In genomic region chr2:200968735-200969134, GRCh38 we compare ENCODE assay signal across 16 cellular contexts. TPM values are rescaled to one million over a fixed set of nuclear protein-coding genes. Genes with fewer than 3 reads are reported as not detected.
DNase-seq lines count a peak whose midpoint lies in the region; ATAC-seq, FAIRE-seq and TF ChIP-seq lines count a peak whose summit lies in the region.
"Had no signal": no experiment of that assay in that cellular context is flagged by ENCODE, and none has a peak within 500 bp of the region (broad histone marks: within the 10 kb centered on the region; RNA-seq: fewer than 3 reads in every experiment).

No MANE protein-coding gene starts in this region.

- no peak overlapping the region for H3K4me3 Mint-ChIP-seq in activated CD4-positive, alpha-beta T cell treated with anti-CD3 and anti-CD28 coated beads, Interleukin-2, amount 10 ng/mL, durations not matched to agents 7 days and 5 days
- H3K4me3 Mint-ChIP-seq in central memory CD8-positive, alpha-beta T cell: no peak overlapping the region
- H3K4me3 Mint-ChIP-seq: H9 had no signal

- H3K36me3 Mint-ChIP-seq in activated CD4-positive, alpha-beta T cell treated with anti-CD3 and anti-CD28 coated beads, Interleukin-2, amount 10 ng/mL, durations not matched to agents 7 days and 5 days (ENCODE audit: low read depth): peaks cover 19% of the 10 kb centered on the region
- H3K36me3 Mint-ChIP-seq in central memory CD8-positive, alpha-beta T cell (ENCODE audit: insufficient read depth): peaks cover 11% of the 10 kb centered on the region

- peak overlapping the region; percentile 45 for H3K4me2 ChIP-seq in Loucy (ENCODE audit: low read depth, low read length, poor library complexity, severe bottlenecking)

- H3K4me1 ChIP-seq in Loucy (ENCODE audit: insufficient read depth, low read length, poor library complexity, severe bottlenecking): peaks cover 43% of the 10 kb centered on the region
- H3K4me1 ChIP-seq in small intestine (ENCODE audit: control insufficient read depth in 2 of 2, insufficient read depth in 1 of 2, low read depth in 1 of 2, low read length in 1 of 2): peaks cover 0 to 4% of the 10 kb centered on the region in 2 donors
- peaks cover 4% of the 10 kb centered on the region for H3K4me1 ChIP-seq in effector memory CD4-positive, alpha-beta T cell (ENCODE audit: control insufficient read depth, insufficient read depth, low read length, poor library complexity, severe bottlenecking)

- no peak for FAIRE-seq in small intestine (lab: Jason Lieb, UNC)

- no peaks in the 10 kb centered on the region for H3K9me3 Mint-ChIP-seq in activated CD4-positive, alpha-beta T cell treated with anti-CD3 and anti-CD28 coated beads, Interleukin-2, amount 10 ng/mL, durations not matched to agents 7 days and 5 days
- H3K9me3 Mint-ChIP-seq in central memory CD8-positive, alpha-beta T cell: no peaks in the 10 kb centered on the region
- H3K9me3 Mint-ChIP-seq: H9 had no signal

- no peak overlapping the region for H3K9ac ChIP-seq in Loucy (ENCODE audit: low read depth, low read length, poor library complexity, severe bottlenecking)

- peaks cover 5% of the 10 kb centered on the region for H3F3A ChIP-seq in Loucy (ENCODE audit: low read depth)

- no peak for ATAC-seq in central memory CD8-positive, alpha-beta T cell (replicated peaks; ENCODE audit: extremely low read depth, poor library complexity, severe bottlenecking)

- H3K27me3 Mint-ChIP-seq in activated CD4-positive, alpha-beta T cell treated with anti-CD3 and anti-CD28 coated beads, Interleukin-2, amount 10 ng/mL, durations not matched to agents 7 days and 5 days: no peaks in the 10 kb centered on the region
- H3K27me3 Mint-ChIP-seq in central memory CD8-positive, alpha-beta T cell: no peaks in the 10 kb centered on the region

- no peaks in the 10 kb centered on the region for H3K36me3 ChIP-seq in Loucy (ENCODE audit: insufficient read depth, low read length)
- no peaks in the 10 kb centered on the region for H3K36me3 ChIP-seq in small intestine (ENCODE audit: control insufficient read depth in 2 of 2, insufficient read depth in 2 of 2, low read length in 2 of 2)
- no peaks in the 10 kb centered on the region for H3K36me3 ChIP-seq in effector memory CD4-positive, alpha-beta T cell (ENCODE audit: control insufficient read depth, insufficient read depth, low read length)

- CTCF ChIA-PET in activated CD4-positive, alpha-beta T cell treated with anti-CD3 and anti-CD28 coated beads, Interleukin-2, amount 10 ng/mL, durations not matched to agents 7 days and 5 days (lab: Charles Lee): interaction anchor here (0.6 to 1.6 kb wide), 2 partner anchors 13 to 19 kb away, joined by 3 read pairs; no protein-coding TSS in a partner anchor

- no peak overlapping the region for H3K4me3 ChIP-seq in Loucy (ENCODE audit: low read length, poor library complexity, severe bottlenecking)
- no peak overlapping the region for H3K4me3 ChIP-seq in small intestine (ENCODE audit: low read depth in 1 of 2, low read length in 2 of 2)
- H3K4me3 ChIP-seq in effector memory CD4-positive, alpha-beta T cell (ENCODE audit: insufficient read depth, low read depth, low read length, poor library complexity, severe bottlenecking): no peak overlapping the region
- H3K4me3 ChIP-seq: coronary artery had no signal

- peak; percentile 36; the same call in 1 of the 2 replicates for TF ChIP-seq CTCF in Loucy (conservative IDR thresholded peaks at IDR 0.05; ENCODE audit: low read length)

- DNase-seq in activated CD4-positive, alpha-beta T cell treated with anti-CD3 and anti-CD28 coated beads, Interleukin-2, amount 10 ng/mL, durations not matched to agents 7 days and 5 days: no peak
- no peak for DNase-seq in activated CD4-positive, alpha-beta T cell treated with anti-CD3 and anti-CD28 coated beads, Interleukin-2, amount 50 U/mL, for 48 hours
- no peak for DNase-seq in central memory CD8-positive, alpha-beta T cell (ENCODE audit: low spot score in 2 of 2)
- DNase-seq in small intestine: no peak
- DNase-seq in HK-2 (ENCODE audit: unreplicated experiment): no peak
- no peak for DNase-seq in iPS-NIHi11 (ENCODE audit: low spot score)
- no peak for DNase-seq in effector memory CD4-positive, alpha-beta T cell
- DNase-seq: activated CD4-positive, CD25-positive, alpha-beta regulatory T cell treated with anti-CD3 and anti-CD28 coated beads, Interleukin-2, amount 50 U/mL, for 72 hours; H9; kidney glomerular epithelial cell; NCI-H1436 treated with DMSO at 0.1 percent for 48 hours; NCI-H82; SHP77 treated with DMSO at 0.1 percent for 48 hours; stimulated activated CD4-positive, alpha-beta T cell treated with anti-CD3 and anti-CD28 coated beads, Interleukin-12 subunit alpha, Interleukin-12 subunit beta, amount 100 ng/mL, for 4 hours had no signal

- H3K4me1 Mint-ChIP-seq in activated CD4-positive, alpha-beta T cell treated with anti-CD3 and anti-CD28 coated beads, Interleukin-2, amount 10 ng/mL, durations not matched to agents 7 days and 5 days: peaks cover 41% of the 10 kb centered on the region
- H3K4me1 Mint-ChIP-seq in central memory CD8-positive, alpha-beta T cell: peaks cover 28% of the 10 kb centered on the region

- peak overlapping the region; percentile 56 to 97 for H3K27ac ChIP-seq in small intestine (ENCODE audit: low read depth in 1 of 2, low read length in 1 of 2)
- no peak overlapping the region for H3K27ac ChIP-seq in effector memory CD4-positive, alpha-beta T cell (ENCODE audit: insufficient read depth, low read length, poor library complexity, severe bottlenecking)
- H3K27ac ChIP-seq: coronary artery had no signal

- no peaks in the 10 kb centered on the region for H3K9me2 ChIP-seq in Loucy (replicated peaks; ENCODE audit: low read depth, low read length)

- H3K9me3 ChIP-seq in Loucy (ENCODE audit: insufficient read depth, low read depth, low read length) (no peaks in the 10 kb centered on the region), small intestine (ENCODE audit: control insufficient read depth, low read depth) (no peaks in the 10 kb centered on the region)
- H3K9me3 ChIP-seq in effector memory CD4-positive, alpha-beta T cell (ENCODE audit: control insufficient read depth, low read length): no peaks in the 10 kb centered on the region

- H3K27me3 ChIP-seq in Loucy (ENCODE audit: insufficient read depth, low read length, poor library complexity, severe bottlenecking) (no peaks in the 10 kb centered on the region), small intestine (ENCODE audit: control insufficient read depth in 2 of 2, insufficient read depth in 2 of 2, low read length in 2 of 2) (no peaks in the 10 kb centered on the region)
- H3K27me3 ChIP-seq in effector memory CD4-positive, alpha-beta T cell (replicated peaks; ENCODE audit: control insufficient read depth, insufficient read depth, low read length, poor library complexity, severe bottlenecking): no peaks in the 10 kb centered on the region

- H3K79me2 ChIP-seq in Loucy (ENCODE audit: insufficient read depth, low read length): peaks cover 37% of the 10 kb centered on the region

- H2AFZ ChIP-seq in Loucy (ENCODE audit: low read length): no peak overlapping the region

- peak overlapping the region; percentile 3 for H3K27ac Mint-ChIP-seq in activated CD4-positive, alpha-beta T cell treated with anti-CD3 and anti-CD28 coated beads, Interleukin-2, amount 10 ng/mL, durations not matched to agents 7 days and 5 days
- peak overlapping the region; percentile 32 for H3K27ac Mint-ChIP-seq in central memory CD8-positive, alpha-beta T cell (ENCODE audit: low read depth)

- POLR2A ChIA-PET in activated CD4-positive, alpha-beta T cell treated with anti-CD3 and anti-CD28 coated beads, Interleukin-2, amount 10 ng/mL, durations not matched to agents 7 days and 5 days (lab: Charles Lee): interaction anchor here (0.6 kb wide), 1 partner anchor 97 kb away, joined by 3 read pairs; no protein-coding TSS in a partner anchor

- H4K20me1 ChIP-seq in Loucy (ENCODE audit: insufficient read depth, low read length, poor library complexity, severe bottlenecking): no peaks in the 10 kb centered on the region

- 44 to 71% (median 64%) methylated on average over 2 of the region's 2 CpGs for WGBS in small intestine, 3 donors

RNA-seq across cellular contexts. Expression of gene ORC2, which starts 5.3 kb away (rescaled TPM):
- 10 to 100 TPM; 49.2 to 52.6 TPM for total RNA-seq in activated CD4-positive, alpha-beta T cell treated with anti-CD3 and anti-CD28 coated beads, Interleukin-2, amount 10 ng/mL, durations not matched to agents 7 days and 5 days
- polyA plus RNA-seq in small intestine: 10 to 100 TPM in 2 of 3 donors, 1 to 10 TPM in 1; 8.9 to 11.8 (median 11.0) TPM
